ENCODE assay signal across 21 cellular contexts in the genomic region with DNA sequence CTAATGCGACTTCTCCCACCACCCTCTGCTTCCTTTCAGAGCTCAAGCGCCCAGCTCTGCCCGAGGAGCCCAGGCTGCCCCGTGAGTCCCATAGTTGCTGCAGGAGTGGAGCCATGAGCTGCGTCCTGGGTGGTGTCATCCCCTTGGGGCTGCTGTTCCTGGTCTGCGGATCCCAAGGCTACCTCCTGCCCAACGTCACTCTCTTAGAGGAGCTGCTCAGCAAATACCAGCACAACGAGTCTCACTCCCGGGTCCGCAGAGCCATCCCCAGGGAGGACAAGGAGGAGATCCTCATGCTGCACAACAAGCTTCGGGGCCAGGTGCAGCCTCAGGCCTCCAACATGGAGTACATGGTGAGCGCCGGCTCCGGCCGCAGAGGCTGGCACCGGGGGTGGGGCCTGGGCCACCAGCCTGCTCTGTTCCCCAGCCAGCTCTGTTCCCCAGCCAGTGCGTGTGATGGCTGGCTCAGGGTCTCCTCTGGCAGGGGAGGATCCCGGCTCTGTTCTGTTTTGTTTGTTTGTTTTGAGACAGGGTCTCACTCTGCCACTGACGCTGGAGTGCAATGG. TPM values are rescaled to one million over a fixed set of nuclear protein-coding genes. Genes with fewer than 3 reads are reported as not detected.
A peak's percentile ranks its signal among the peaks of the same experiment; 100 is the strongest.
DNase-seq lines count a peak whose midpoint lies in the region; ATAC-seq and TF ChIP-seq lines count a peak whose summit lies in the region.
"Had no signal": no experiment of that assay in that cellular context is flagged by ENCODE, and none has a peak within 500 bp of the region (broad histone marks: within the 10 kb centered on the region; RNA-seq: fewer than 3 reads in every experiment).

No MANE protein-coding gene starts in this region.

- no peaks in the 10 kb centered on the region for H4K20me1 ChIP-seq in PC-9 (ENCODE audit: insufficient read depth)

- H3K9me3 ChIP-seq in PC-9 (ENCODE audit: insufficient read depth, low read depth) (no peaks in the 10 kb centered on the region), gastrocnemius medialis (no peaks in the 10 kb centered on the region)
- H3K9me3 ChIP-seq: Caco-2, heart right ventricle, tibial nerve had no signal

- peak overlapping the region; percentile 18; the same call in 1 of the 2 replicates for H3K4me2 ChIP-seq in PC-9
- H3K4me2 ChIP-seq: KMS-11 had no signal

- H2AFZ ChIP-seq in PC-9, result no peak overlapping the region

- H3K4me3 ChIP-seq in PC-9 (no peak overlapping the region), gastrocnemius medialis (no peak overlapping the region)
- H3K4me3 ChIP-seq: dorsolateral prefrontal cortex, heart right ventricle, tibial nerve had no signal

- no peaks in the 10 kb centered on the region for H3K79me2 ChIP-seq in PC-9 (ENCODE audit: low read depth)

- CTCF ChIA-PET in PC-9 (lab: Charles Lee), result interaction anchor here (0.6 kb wide), 1 partner anchor 87 kb away, joined by 3 read pairs; no protein-coding TSS in a partner anchor

- H3K27ac ChIP-seq in PC-9 (peak overlapping the region; percentile 42; the same call in 1 of the 2 replicates), gastrocnemius medialis (peak overlapping the region; percentile 40 to 58 (median 50))
- H3K27ac ChIP-seq: dorsolateral prefrontal cortex, KMS-11 had no signal

- TF ChIP-seq POLR2A in gastrocnemius medialis (IDR thresholded peaks at IDR 0.05), result no peak

- BruUV-seq in PC-9 (replicated peaks; lab: Mats Ljungman, UMichigan), result no TSS peak

- no peak overlapping the region for H3K4me3 Mint-ChIP-seq in activated naive CD8-positive, alpha-beta T cell treated with anti-CD3 and anti-CD28 coated beads for 36 hours
- H3K4me3 Mint-ChIP-seq: activated naive CD8-positive, alpha-beta T cell treated with anti-CD3 and anti-CD28 coated beads, Interleukin-2, amount 50 U/mL, for 24 hours; memory B cell; nephron; stimulated activated memory B cell treated with anti-CD40 and anti-IgM and Interleukin-4, amounts not matched to agents 10 μg/mL and 1 μg/mL and 100 μg/mL, for 72 hours had no signal

- H3K27ac Mint-ChIP-seq in activated naive CD8-positive, alpha-beta T cell treated with anti-CD3 and anti-CD28 coated beads for 36 hours, result no peak overlapping the region
- H3K27ac Mint-ChIP-seq: activated naive CD8-positive, alpha-beta T cell treated with anti-CD3 and anti-CD28 coated beads, Interleukin-2, amount 50 U/mL, for 24 hours; memory B cell; stimulated activated memory B cell treated with anti-CD40 and anti-IgM and Interleukin-4, amounts not matched to agents 10 μg/mL and 1 μg/mL and 100 μg/mL, for 72 hours had no signal

- H3K27me3 Mint-ChIP-seq in activated naive CD8-positive, alpha-beta T cell treated with anti-CD3 and anti-CD28 coated beads for 36 hours, result peaks cover 42% of the 10 kb centered on the region

- H3K9me3 Mint-ChIP-seq in activated naive CD8-positive, alpha-beta T cell treated with anti-CD3 and anti-CD28 coated beads for 36 hours, result no peaks in the 10 kb centered on the region
- H3K9me3 Mint-ChIP-seq: activated naive CD8-positive, alpha-beta T cell treated with anti-CD3 and anti-CD28 coated beads, Interleukin-2, amount 50 U/mL, for 24 hours; memory B cell; nephron; stimulated activated memory B cell treated with anti-CD40 and anti-IgM and Interleukin-4, amounts not matched to agents 10 μg/mL and 1 μg/mL and 100 μg/mL, for 72 hours had no signal

- peaks cover 44% of the 10 kb centered on the region for H3F3A ChIP-seq in PC-9 (ENCODE audit: insufficient read depth, low read depth)

- in situ Hi-C loops in gastrocnemius medialis (cut with MboI; ENCODE audit: low sequenced_read_pairs in 4 of 4), result no loop called here

- intact Hi-C loops in PC-9 (cut with micrococcal nuclease; ENCODE audit: unreplicated experiment), result no loop called here
- intact Hi-C loops in gastrocnemius medialis (cut with DNase I; ENCODE audit: low total_unique reads), result loop anchor here (10.0 kb wide), 1 partner anchor 86 kb away; no protein-coding TSS in a partner anchor

- H3K36me3 ChIP-seq in PC-9 (ENCODE audit: low read depth) (no peaks in the 10 kb centered on the region), gastrocnemius medialis (no peaks in the 10 kb centered on the region)

- H3K4me1 ChIP-seq in PC-9 (replicated peaks; ENCODE audit: insufficient read depth) (peaks cover 48% of the 10 kb centered on the region), gastrocnemius medialis (peaks cover 22 to 33% of the 10 kb centered on the region in 2 donors)
- H3K4me1 ChIP-seq: Caco-2 had no signal

- no peaks in the 10 kb centered on the region for H3K9me2 ChIP-seq in PC-9 (ENCODE audit: insufficient read depth)

- H3K36me3 Mint-ChIP-seq in activated naive CD8-positive, alpha-beta T cell treated with anti-CD3 and anti-CD28 coated beads for 36 hours, result no peaks in the 10 kb centered on the region
- H3K36me3 Mint-ChIP-seq: memory B cell; stimulated activated memory B cell treated with anti-CD40 and anti-IgM and Interleukin-4, amounts not matched to agents 10 μg/mL and 1 μg/mL and 100 μg/mL, for 72 hours had no signal

- ATAC-seq in gastrocnemius medialis, result no peak
- ATAC-seq: activated CD4-positive, CD25-positive, alpha-beta regulatory T cell treated with anti-CD3 and anti-CD28 coated beads, Interleukin-2, amount 50 U/mL, for 24 hours; activated naive CD8-positive, alpha-beta T cell treated with anti-CD3 and anti-CD28 coated beads, Interleukin-2, amount 50 U/mL, for 24 hours; stimulated activated memory B cell treated with anti-CD40 and anti-IgM and Interleukin-4, amounts not matched to agents 10 μg/mL and 1 μg/mL and 100 μg/mL, for 72 hours had no signal

- H3K27me3 ChIP-seq in PC-9 (ENCODE audit: insufficient read depth, low read depth) (no peaks in the 10 kb centered on the region), gastrocnemius medialis (no peaks in the 10 kb centered on the region)
- H3K27me3 ChIP-seq: dorsolateral prefrontal cortex, tibial nerve had no signal

- DNase-seq in Daoy (ENCODE audit: low read depth) (peak; percentile 41), PC-9 (no peak), fibroblast of peridontal ligament (ENCODE audit: extremely low read depth) (peak; percentile 8), gastrocnemius medialis (no peak), NCI-H345 treated with DMSO at 0.1 percent for 48 hours (lab: John Stamatoyannopoulos, UW; ENCODE audit: unreplicated experiment) (no peak), NCI-H1105 (lab: John Stamatoyannopoulos, UW) (no peak), DMS153 treated with DMSO at 0.1 percent for 48 hours (lab: John Stamatoyannopoulos, UW; ENCODE audit: unreplicated experiment) (no peak)
- DNase-seq in activated naive CD8-positive, alpha-beta T cell treated with anti-CD3 and anti-CD28 coated beads for 36 hours, result no peak
- DNase-seq: activated naive CD8-positive, alpha-beta T cell treated with anti-CD3 and anti-CD28 coated beads, Interleukin-2, amount 50 U/mL, for 24 hours; Caco-2; dorsolateral prefrontal cortex; heart right ventricle; NCI-H1048; stimulated activated CD4-positive, alpha-beta T cell treated with anti-CD3 and anti-CD28 coated beads, Interleukin-15, amount 100 ng/mL, for 24 hours; T-helper 9 cell had no signal

- TF ChIP-seq CTCF in PC-9 (conservative IDR thresholded peaks at IDR 0.05) (no peak), gastrocnemius medialis (IDR thresholded peaks at IDR 0.05 in 4 of 5, conservative IDR thresholded peaks at IDR 0.05 in 1 of 5) (no peak)

- peaks cover 8% of the 10 kb centered on the region for H3K4me1 Mint-ChIP-seq in activated naive CD8-positive, alpha-beta T cell treated with anti-CD3 and anti-CD28 coated beads for 36 hours
- H3K4me1 Mint-ChIP-seq: activated naive CD8-positive, alpha-beta T cell treated with anti-CD3 and anti-CD28 coated beads, Interleukin-2, amount 50 U/mL, for 24 hours; memory B cell; stimulated activated memory B cell treated with anti-CD40 and anti-IgM and Interleukin-4, amounts not matched to agents 10 μg/mL and 1 μg/mL and 100 μg/mL, for 72 hours had no signal

- POLR2A ChIA-PET in PC-9 (lab: Charles Lee; ENCODE audit: unreplicated experiment), result interaction anchor here (0.6 kb wide), 1 partner anchor 19 kb away, joined by 3 read pairs; the partner anchor contains the start of gene CRISPLD2

RNA-seq across cellular contexts. Expression of gene CRISPLD2, which starts 18.7 kb away (rescaled TPM):
- 21.6 and 25.7 TPM in 2 replicates for total RNA-seq in Daoy (2014; rRNA removed; shearing (Covaris generic))
- 18.6 and 19.9 TPM in 2 replicates for total RNA-seq in PC-9 (2021)
- total RNA-seq in gastrocnemius medialis, result 10 to 100 TPM; 26.1 to 50.1 (median 39.0) TPM
- total RNA-seq in activated naive CD8-positive, alpha-beta T cell treated with anti-CD3 and anti-CD28 coated beads for 36 hours, result not detected

Comparison
In these comparisons a context has a peak if more than half of its experiments do, and no peak if none do; other contexts are left out.
1. DNase-seq: peak in Daoy (single experiment) and fibroblast of peridontal ligament (single experiment); none in PC-9 (0 of 2), gastrocnemius medialis (0 of 2), NCI-H345 treated with DMSO at 0.1 percent for 48 hours (single experiment), NCI-H1105 (single experiment), DMS153 treated with DMSO at 0.1 percent for 48 hours (single experiment) and activated naive CD8-positive, alpha-beta T cell treated with anti-CD3 and anti-CD28 coated beads for 36 hours (single experiment).
2. RNA of gene CRISPLD2, which starts 18.7 kb away (total RNA-seq): 26.1 to 50.1 TPM in gastrocnemius medialis, 21.6 to 25.7 TPM in Daoy and 18.6 to 19.9 TPM in PC-9; not detected in activated naive CD8-positive, alpha-beta T cell treated with anti-CD3 and anti-CD28 coated beads for 36 hours; every median in the first group is over 10 times any median in the second.